ENCODE assay signal across 21 cellular contexts in genomic region chr10:15558136-15558535, GRCh38.
DNase-seq lines count a peak whose midpoint lies in the region; ATAC-seq and TF ChIP-seq lines count a peak whose summit lies in the region.
"Had no signal": no experiment of that assay in that cellular context is flagged by ENCODE, and none has a peak within 500 bp of the region (broad histone marks: within the 10 kb centered on the region; RNA-seq: fewer than 3 reads in every experiment).

No MANE protein-coding gene starts in this region.

- peaks cover 15 to 20% of the 10 kb centered on the region in 2 experiments for H3K4me1 ChIP-seq in trophoblast cell (ENCODE audit: control insufficient read depth in 1 of 2, insufficient read depth in 2 of 2, low read length in 2 of 2)
- H3K4me1 ChIP-seq: adrenal gland, esophagus squamous epithelium, neural progenitor cell, testis had no signal

- TF ChIP-seq CTCF in fibroblast of villous mesenchyme (IDR thresholded peaks at IDR 0.05; ENCODE audit: insufficient read depth, low read depth, low read length) = no peak

- no peaks in the 10 kb centered on the region for H3K9me3 ChIP-seq in trophoblast cell (ENCODE audit: insufficient read depth, low read depth, low read length)
- H3K9me3 ChIP-seq: adrenal gland, esophagus squamous epithelium, testis had no signal

- DNase-seq in EL (peak; percentile 70), amniotic stem cell (lab: John Stamatoyannopoulos, UW) (peak; percentile 75), fibroblast of villous mesenchyme (ENCODE audit: low read depth) (peak; percentile 65), trophoblast cell (peak; percentile 78 to 95), NCI-H1092 treated with DMSO at 0.1 percent for 48 hours (lab: John Stamatoyannopoulos, UW) (no peak)
- DNase-seq in stimulated activated naive CD4-positive, alpha-beta T cell treated with Interleukin-2 at 50 U/mL for 16 hours (lab: John Stamatoyannopoulos, UW) = no peak
- DNase-seq: activated CD4-positive, alpha-beta T cell treated with anti-CD3 and anti-CD28 coated beads, Interleukin-2, amount 10 ng/mL, durations not matched to agents 24 days and 14 days; activated CD8-positive, alpha-beta memory T cell treated with anti-CD3 and anti-CD28 coated beads, Interleukin-2, amount 50 U/mL, for 4 hours; adrenal gland; DMS79 treated with DMSO at 0.1 percent for 48 hours; effector memory CD8-positive, alpha-beta T cell; esophagus squamous epithelium; Karpas-422; NCI-H1092; NCI-H2081 treated with DMSO at 0.1 percent for 48 hours; NCI-H524; testis had no signal

- H4K8ac ChIP-seq in trophoblast cell (ENCODE audit: low read depth, low read length) = no peak overlapping the region

- H2BK12ac ChIP-seq in trophoblast cell (ENCODE audit: low read length) = no peak overlapping the region

- H3K9ac ChIP-seq in trophoblast cell (ENCODE audit: low read length) = no peak overlapping the region
- H3K9ac ChIP-seq: neural progenitor cell had no signal

- no peak overlapping the region for H2BK120ac ChIP-seq in trophoblast cell (ENCODE audit: insufficient read depth, low read length, poor library complexity)

- no peak overlapping the region for H3K4ac ChIP-seq in trophoblast cell (ENCODE audit: low read depth, low read length)

- no peak overlapping the region for H3K18ac ChIP-seq in trophoblast cell (ENCODE audit: low read length)

- ATAC-seq in HG03039 (IDR thresholded peaks at IDR 0.05; ENCODE audit: unreplicated experiment) (no peak), HG03378 (IDR thresholded peaks at IDR 0.05; ENCODE audit: unreplicated experiment) (no peak)
- ATAC-seq: effector memory CD8-positive, alpha-beta T cell; GM23338 had no signal

- peak overlapping the region; percentile 51 for H3K4me2 ChIP-seq in trophoblast cell (ENCODE audit: low read length)
- H3K4me2 ChIP-seq: GM23338, neural progenitor cell had no signal

- H3K79me2 ChIP-seq in trophoblast cell (ENCODE audit: control insufficient read depth, insufficient read depth, low read length, poor library complexity) = no peaks in the 10 kb centered on the region

- H3K27me3 ChIP-seq in trophoblast cell (ENCODE audit: insufficient read depth, low read length) = no peaks in the 10 kb centered on the region
- H3K27me3 ChIP-seq: adrenal gland, esophagus squamous epithelium, neural progenitor cell, testis had no signal

- peaks cover 5% of the 10 kb centered on the region for H3K79me1 ChIP-seq in trophoblast cell (ENCODE audit: low read length)

- no CpG with 5 or more reads among the region's 5 CpGs for WGBS in trophoblast cell (ENCODE audit: extremely low coverage, insufficient coverage, insufficient read length)

- no peak overlapping the region for H3K23ac ChIP-seq in trophoblast cell (ENCODE audit: low read length)

- no peak overlapping the region for H3K14ac ChIP-seq in trophoblast cell (ENCODE audit: low read length)

- no peak overlapping the region for H3K4me3 ChIP-seq in fibroblast of villous mesenchyme (ENCODE audit: low read depth, low read length)
- H3K4me3 ChIP-seq in trophoblast cell (ENCODE audit: low read depth, low read length) = no peak overlapping the region
- H3K4me3 ChIP-seq: adrenal gland, esophagus squamous epithelium, GM23338, neural progenitor cell, testis had no signal

- H4K12ac ChIP-seq in trophoblast cell (ENCODE audit: low read depth, low read length) = no peak overlapping the region

- H2AFZ ChIP-seq in trophoblast cell (ENCODE audit: insufficient read depth, low read length, poor library complexity) = no peak overlapping the region
- H2AFZ ChIP-seq: neural progenitor cell had no signal

- no peak overlapping the region for H4K91ac ChIP-seq in trophoblast cell (ENCODE audit: low read depth, low read length)

- no peak overlapping the region for H2BK5ac ChIP-seq in trophoblast cell (ENCODE audit: low read depth, low read length, poor library complexity)

- no peaks in the 10 kb centered on the region for H3K36me3 ChIP-seq in trophoblast cell (ENCODE audit: control insufficient read depth in 1 of 2, insufficient read depth in 2 of 2, low read length in 2 of 2)
- H3K36me3 ChIP-seq: adrenal gland, esophagus squamous epithelium, neural progenitor cell had no signal

- H3K27ac ChIP-seq in trophoblast cell (ENCODE audit: low read depth, low read length) = peak overlapping the region; percentile 68
- H3K27ac ChIP-seq: esophagus squamous epithelium, neural progenitor cell, testis had no signal

- no peak overlapping the region for H2AK5ac ChIP-seq in trophoblast cell (ENCODE audit: low read length)

Comparison
In these comparisons a context has a peak if more than half of its experiments do, and no peak if none do; other contexts are left out.
1. DNase-seq: peak in EL (single experiment), amniotic stem cell (single experiment), fibroblast of villous mesenchyme (single experiment) and trophoblast cell (2 of 2); none in NCI-H1092 treated with DMSO at 0.1 percent for 48 hours (single experiment) and stimulated activated naive CD4-positive, alpha-beta T cell treated with Interleukin-2 at 50 U/mL for 16 hours (single experiment).